In genomic region chr2:213229814-213230213, GRCh38 we compare ENCODE assay signal across 10 cellular contexts.
DNase-seq lines count a peak whose midpoint lies in the region; ATAC-seq and TF ChIP-seq lines count a peak whose summit lies in the region.
"Had no signal": no experiment of that assay in that cellular context is flagged by ENCODE, and none has a peak within 500 bp of the region (broad histone marks: within the 10 kb centered on the region; RNA-seq: fewer than 3 reads in every experiment).

No MANE protein-coding gene starts in this region.

- in situ Hi-C loops in GM13976 (cut with MboI; ENCODE audit: low sequenced_read_pairs, unreplicated experiment): loop anchor here (5.0 kb wide), 2 partner anchors 78 to 208 kb away; partner anchors contain the start of gene IKZF2

- no peak for TF ChIP-seq CTCF in GM13976 (IDR thresholded peaks at IDR 0.05; ENCODE audit: borderline replicate concordance, control extremely low read depth, extremely low read depth, insufficient read depth, missing control alignments)

- ATAC-seq in GM18861 (IDR thresholded peaks at IDR 0.05; ENCODE audit: unreplicated experiment): peak; percentile 22
- peak; percentile 14 for ATAC-seq in HG03342 (IDR thresholded peaks at IDR 0.05; ENCODE audit: unreplicated experiment)
- ATAC-seq in activated CD4-positive, CD25-positive, alpha-beta regulatory T cell treated with anti-CD3 and anti-CD28 coated beads, Interleukin-2, amount 50 U/mL, for 24 hours: peak; percentile 67 to 73
- ATAC-seq in GM19035 (IDR thresholded peaks at IDR 0.05; ENCODE audit: unreplicated experiment): no peak

- peak; percentile 90 for DNase-seq in non-pigmented ciliary epithelial cell (ENCODE audit: low read depth)
- no peak for DNase-seq in activated effector memory CD4-positive, alpha-beta T cell treated with Interleukin-2 at 50 U/mL for 16 hours
- DNase-seq in activated naive CD4-positive, alpha-beta T cell treated with anti-CD3 and anti-CD28 coated beads, Interleukin-2, amount 50 U/mL, for 16 hours: no peak
- DNase-seq in GM13976 (ENCODE audit: low spot score): no peak
- DNase-seq: effector memory CD4-positive, alpha-beta T cell; NCI-H446 had no signal
